20 cellular contexts compared by ENCODE assay signal in the genomic region with DNA sequence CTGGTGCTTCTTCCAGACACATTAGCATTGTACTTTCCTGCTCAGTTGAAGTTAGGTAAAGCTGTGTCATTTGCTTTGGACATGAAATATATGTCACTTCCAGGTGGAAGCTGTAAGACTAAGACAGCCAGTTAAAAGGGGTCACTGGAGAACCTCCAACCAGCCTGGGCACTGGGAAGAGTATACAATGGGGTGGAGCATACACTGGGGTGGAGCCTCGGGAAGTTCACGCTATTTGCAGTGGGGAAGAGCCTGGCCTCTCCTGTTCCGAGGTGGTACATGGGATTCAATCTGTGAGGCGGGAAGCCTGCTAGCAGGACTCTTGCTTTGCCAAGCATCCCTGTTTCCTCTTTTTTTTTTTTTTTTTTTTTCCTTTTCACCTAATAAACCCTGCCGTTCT.
"Had no signal": no experiment of that assay in that cellular context is flagged by ENCODE, and none has a peak within 500 bp of the region (broad histone marks: within the 10 kb centered on the region; RNA-seq: fewer than 3 reads in every experiment).

No MANE protein-coding gene starts in this region.

- H3K27ac Mint-ChIP-seq: dendritic cell treated with granulocyte-macrophage colony-stimulating factor and Interleukin-4, amounts not matched to agents 40 ng/mL and 50 ng/mL, for 4 days; endodermal cell; neural progenitor cell; progenitor cell of endocrine pancreas; stimulated activated effector memory CD8-positive, alpha-beta T cell treated with anti-CD3 and anti-CD28 coated beads, Interleukin-12 subunit alpha, Interleukin-12 subunit beta, amount 100 ng/mL, for 72 hours had no signal

- H3K4me3 Mint-ChIP-seq: dendritic cell treated with granulocyte-macrophage colony-stimulating factor and Interleukin-4, amounts not matched to agents 40 ng/mL and 50 ng/mL, for 4 days; endodermal cell; natural killer cell; neural progenitor cell; stimulated activated effector memory CD8-positive, alpha-beta T cell treated with anti-CD3 and anti-CD28 coated beads, Interleukin-12 subunit alpha, Interleukin-12 subunit beta, amount 100 ng/mL, for 72 hours had no signal

- ATAC-seq: esophagus mucosa; gastroesophageal sphincter; heart left ventricle; left cardiac atrium; left ventricle myocardium superior; lower lobe of right lung; natural killer cell; stimulated activated effector memory CD8-positive, alpha-beta T cell treated with anti-CD3 and anti-CD28 coated beads, Interleukin-12 subunit alpha, Interleukin-12 subunit beta, amount 100 ng/mL, for 72 hours; stimulated activated naive CD8-positive, alpha-beta T cell treated with anti-CD3 and anti-CD28 coated beads, Interleukin-15, Interleukin-2, amounts not matched to agents 100 U/mL and 50 U/mL, for 24 hours had no signal

- H3K27me3 Mint-ChIP-seq: dendritic cell treated with granulocyte-macrophage colony-stimulating factor and Interleukin-4, amounts not matched to agents 40 ng/mL and 50 ng/mL, for 4 days; progenitor cell of endocrine pancreas had no signal

- H3K36me3 Mint-ChIP-seq: natural killer cell; neural progenitor cell; stimulated activated effector memory CD8-positive, alpha-beta T cell treated with anti-CD3 and anti-CD28 coated beads, Interleukin-12 subunit alpha, Interleukin-12 subunit beta, amount 100 ng/mL, for 72 hours had no signal

- DNase-seq: colonic mucosa; effector CD8-positive, alpha-beta T cell; endodermal cell; foreskin fibroblast; heart left ventricle; left cardiac atrium; left ventricle myocardium superior; lower lobe of right lung; natural killer cell; sigmoid colon; stimulated activated CD4-positive, alpha-beta T cell treated with anti-CD3 and anti-CD28 coated beads, Interleukin-2, amount 100 ng/mL, for 24 hours; stimulated activated CD4-positive, alpha-beta T cell treated with anti-CD3 and anti-CD28 coated beads, Interleukin-4, amount 100 ng/mL, for 24 hours; stimulated activated naive CD8-positive, alpha-beta T cell treated with anti-CD3 and anti-CD28 coated beads, Interleukin-15, Interleukin-2, amounts not matched to agents 100 U/mL and 50 U/mL, for 24 hours; upper lobe of left lung had no signal

- H3K9me3 Mint-ChIP-seq: dendritic cell treated with granulocyte-macrophage colony-stimulating factor and Interleukin-4, amounts not matched to agents 40 ng/mL and 50 ng/mL, for 4 days; endodermal cell; natural killer cell; stimulated activated effector memory CD8-positive, alpha-beta T cell treated with anti-CD3 and anti-CD28 coated beads, Interleukin-12 subunit alpha, Interleukin-12 subunit beta, amount 100 ng/mL, for 72 hours had no signal

- H3K4me1 Mint-ChIP-seq: stimulated activated effector memory CD8-positive, alpha-beta T cell treated with anti-CD3 and anti-CD28 coated beads, Interleukin-12 subunit alpha, Interleukin-12 subunit beta, amount 100 ng/mL, for 72 hours had no signal
